ENCODE assay signal across 14 cellular contexts in genomic region chr11:43268161-43268560, GRCh38. TPM values are rescaled to one million over a fixed set of nuclear protein-coding genes. Genes with fewer than 3 reads are reported as not detected.
A peak's percentile ranks its signal among the peaks of the same experiment; 100 is the strongest.
DNase-seq lines count a peak whose midpoint lies in the region; ATAC-seq and TF ChIP-seq lines count a peak whose summit lies in the region.
"Had no signal": no experiment of that assay in that cellular context is flagged by ENCODE, and none has a peak within 500 bp of the region (broad histone marks: within the 10 kb centered on the region; RNA-seq: fewer than 3 reads in every experiment).

No MANE protein-coding gene starts in this region.

- BruUV-seq in PC-9 (replicated peaks; lab: Mats Ljungman, UMichigan) = no TSS peak

- POLR2A ChIA-PET in PC-9 (lab: Charles Lee; ENCODE audit: unreplicated experiment) = no interaction called here

- peaks cover 77% of the 10 kb centered on the region for H3K27me3 ChIP-seq in PC-9 (ENCODE audit: insufficient read depth, low read depth)
- peaks cover 0 to 1% (median 0%) of the 10 kb centered on the region in 9 donors for H3K27me3 ChIP-seq in heart left ventricle
- H3K27me3 ChIP-seq: BLaER1 treated with 17β-estradiol and CSF1 and Interleukin-3, amounts not matched to agents 10 nM and 100 nM had no signal

- H3F3A ChIP-seq in PC-9 (ENCODE audit: insufficient read depth, low read depth) = no peaks in the 10 kb centered on the region

- peak; percentile 15 to 85 (median 56) for ATAC-seq in heart left ventricle
- no peak for ATAC-seq in GM18498 (IDR thresholded peaks at IDR 0.05; ENCODE audit: unreplicated experiment)
- no peak for ATAC-seq in GM21576 (IDR thresholded peaks at IDR 0.05; ENCODE audit: unreplicated experiment)
- no peak for ATAC-seq in GM21360 (IDR thresholded peaks at IDR 0.05; ENCODE audit: unreplicated experiment)
- ATAC-seq: activated naive CD4-positive, alpha-beta T cell treated with anti-CD3 and anti-CD28 coated beads, Interleukin-2, amount 50 U/mL, for 72 hours; stimulated activated naive CD8-positive, alpha-beta T cell treated with anti-CD3 and anti-CD28 coated beads, Interleukin-15, Interleukin-2, amounts not matched to agents 100 U/mL and 50 U/mL, for 24 hours had no signal

- H3K4me2 ChIP-seq in PC-9 = peak overlapping the region; percentile 1; the same call in 1 of the 2 replicates
- H3K4me2 ChIP-seq: BLaER1 treated with 17β-estradiol and CSF1 and Interleukin-3, amounts not matched to agents 10 nM and 100 nM had no signal

- H3K9me3 ChIP-seq in PC-9 (ENCODE audit: insufficient read depth, low read depth) (no peaks in the 10 kb centered on the region), heart left ventricle (no peaks in the 10 kb centered on the region)

- TF ChIP-seq CTCF in PC-9 (conservative IDR thresholded peaks at IDR 0.05) = no peak
- TF ChIP-seq CTCF in heart left ventricle (IDR thresholded peaks at IDR 0.05) = no peak

- H3K4me3 ChIP-seq in PC-9 = no peak overlapping the region
- H3K4me3 ChIP-seq in heart left ventricle = peak overlapping the region in 6 of 12 donors; percentile 4 to 39 (median 22)
- H3K4me3 ChIP-seq: BLaER1 treated with 17β-estradiol and CSF1 and Interleukin-3, amounts not matched to agents 10 nM and 100 nM; GM23248 had no signal

- H3K36me3 ChIP-seq in PC-9 (ENCODE audit: low read depth) (no peaks in the 10 kb centered on the region), heart left ventricle (no peaks in the 10 kb centered on the region)
- H3K36me3 ChIP-seq: BLaER1 treated with 17β-estradiol and CSF1 and Interleukin-3, amounts not matched to agents 10 nM and 100 nM had no signal

- intact Hi-C loops in PC-9 (cut with micrococcal nuclease; ENCODE audit: unreplicated experiment) (no loop called here), heart left ventricle (cut with DNase I) (no loop called here), posterior vena cava (cut with DNase I) (no loop called here)

- in situ Hi-C loops in G401 (cut with HindIII; ENCODE audit: low sequenced_read_pairs) = no loop called here

- DNase-seq in G401 (ENCODE audit: low spot score) (peak; percentile 88), PC-9 (no peak), heart left ventricle (peak; percentile 32 to 69 (median 66)), posterior vena cava (ENCODE audit: low spot score) (peak; percentile 80), UCSD-AML1 (lab: John Stamatoyannopoulos, UW; ENCODE audit: unreplicated experiment) (no peak)
- DNase-seq: GM23248; Kasumi-1; NCI-H2029 treated with DMSO at 0.1 percent for 48 hours; stimulated activated naive CD8-positive, alpha-beta T cell treated with anti-CD3 and anti-CD28 coated beads, Interleukin-15, Interleukin-2, amounts not matched to agents 100 U/mL and 50 U/mL, for 24 hours had no signal

- H3K9me2 ChIP-seq in PC-9 (ENCODE audit: insufficient read depth) = no peaks in the 10 kb centered on the region

- no peak for TF ChIP-seq POLR2A in heart left ventricle (IDR thresholded peaks at IDR 0.05)

- H3K27ac ChIP-seq in PC-9 (no peak overlapping the region), heart left ventricle (peak overlapping the region in 1 of 12 donors; percentile 13)
- H3K27ac ChIP-seq: BLaER1 treated with 17β-estradiol and CSF1 and Interleukin-3, amounts not matched to agents 10 nM and 100 nM; GM23248 had no signal

- CTCF ChIA-PET in PC-9 (lab: Charles Lee) = no interaction called here

- H3K79me2 ChIP-seq in PC-9 (ENCODE audit: low read depth) = no peaks in the 10 kb centered on the region

- H2AFZ ChIP-seq in PC-9 = no peak overlapping the region
- H2AFZ ChIP-seq: GM23248 had no signal

- no peaks in the 10 kb centered on the region for H4K20me1 ChIP-seq in PC-9 (ENCODE audit: insufficient read depth)
- H4K20me1 ChIP-seq: BLaER1 treated with 17β-estradiol and CSF1 and Interleukin-3, amounts not matched to agents 10 nM and 100 nM had no signal

- 39 to 55% (median 43%) methylated on average over 9 of the region's 9 CpGs for WGBS in heart left ventricle, 4 donors

- H3K4me1 ChIP-seq in PC-9 (replicated peaks; ENCODE audit: insufficient read depth) (no peaks in the 10 kb centered on the region), heart left ventricle (peaks cover 0 to 18% (median 0%) of the 10 kb centered on the region in 12 donors)
- H3K4me1 ChIP-seq: BLaER1 treated with 17β-estradiol and CSF1 and Interleukin-3, amounts not matched to agents 10 nM and 100 nM had no signal

RNA-seq across cellular contexts. Expression of gene API5, which starts 43.6 kb away (rescaled TPM):
- total RNA-seq in G401 (2014; rRNA removed; shearing (Covaris generic)) = 17.0 and 20.4 TPM in 2 replicates
- total RNA-seq in PC-9 (2021) (90.0 and 115 TPM in 2 replicates), heart left ventricle (10 to 100 TPM; 37.2 to 57.9 (median 43.5) TPM), posterior vena cava (10 to 100 TPM; 69.8 to 79.1 TPM)
- 10 to 100 TPM; 11.4 to 39.5 TPM for polyA plus RNA-seq in heart left ventricle

Comparison
In these comparisons a context has a peak if more than half of its experiments do, and no peak if none do; other contexts are left out.
1. DNase-seq: peak in G401 (single experiment), heart left ventricle (5 of 5) and posterior vena cava (single experiment); none in PC-9 (0 of 2) and UCSD-AML1 (single experiment).
2. ATAC-seq: peak in heart left ventricle (4 of 4); none in GM18498 (single experiment), GM21576 (single experiment) and GM21360 (single experiment).